Comparison of ENCODE assay signal across 15 cellular contexts in genomic region chr13:61664821-61665705, GRCh38.
DNase-seq lines count a peak whose midpoint lies in the region; ATAC-seq and TF ChIP-seq lines count a peak whose summit lies in the region.
"Had no signal": no experiment of that assay in that cellular context is flagged by ENCODE, and none has a peak within 500 bp of the region (broad histone marks: within the 10 kb centered on the region; RNA-seq: fewer than 3 reads in every experiment).

No MANE protein-coding gene starts in this region.

- no peaks in the 10 kb centered on the region for H3K27me3 Mint-ChIP-seq in stimulated activated naive CD8-positive, alpha-beta T cell treated with anti-CD3 and anti-CD28 coated beads, Interleukin-15, amount 100 ng/mL, for 72 hours
- H3K27me3 Mint-ChIP-seq: activated T-cell treated with anti-CD3 and anti-CD28 coated beads, Interleukin-2, amount 50 U/mL, for 24 hours; CD4-positive, CD25-positive, alpha-beta regulatory T cell had no signal

- no peaks in the 10 kb centered on the region for H3K27me3 ChIP-seq in Panc1 (ENCODE audit: control insufficient read depth, insufficient read depth, low read length)
- H3K27me3 ChIP-seq: heart left ventricle, testis had no signal

- peak overlapping the region in 1 of 2 donors; percentile 82 for H3K27ac Mint-ChIP-seq in stimulated activated naive CD8-positive, alpha-beta T cell treated with anti-CD3 and anti-CD28 coated beads, Interleukin-15, amount 100 ng/mL, for 72 hours
- H3K27ac Mint-ChIP-seq: activated T-cell treated with anti-CD3 and anti-CD28 coated beads, Interleukin-2, amount 50 U/mL, for 24 hours had no signal

- CTCF ChIA-PET in Panc1 (lab: Charles Lee) = no interaction called here

- H3K4me3 Mint-ChIP-seq in stimulated activated naive CD8-positive, alpha-beta T cell treated with anti-CD3 and anti-CD28 coated beads, Interleukin-15, amount 100 ng/mL, for 72 hours = no peak overlapping the region
- H3K4me3 Mint-ChIP-seq: activated T-cell treated with anti-CD3 and anti-CD28 coated beads, Interleukin-2, amount 50 U/mL, for 24 hours; CD4-positive, CD25-positive, alpha-beta regulatory T cell had no signal

- in situ Hi-C loops in Panc1 (cut with HindIII; ENCODE audit: low pct_unique_long_range_greater_than_20kb, low sequenced_read_pairs) = no loop called here

- intact Hi-C loops in Panc1 (cut with micrococcal nuclease; ENCODE audit: unreplicated experiment) = no loop called here

- TF ChIP-seq CTCF in Panc1 (IDR thresholded peaks at IDR 0.05) (no peak), retinal pigment epithelial cell (conservative IDR thresholded peaks at IDR 0.05; ENCODE audit: low read depth, low read length) (no peak)

- ATAC-seq in Panc1 (peak; percentile 97), HG02798 (IDR thresholded peaks at IDR 0.05; ENCODE audit: poor library complexity, unreplicated experiment) (no peak)
- ATAC-seq in stimulated activated naive CD8-positive, alpha-beta T cell treated with anti-CD3 and anti-CD28 coated beads, Interleukin-15, amount 100 ng/mL, for 72 hours = no peak
- ATAC-seq: heart left ventricle had no signal

- H3K4me1 ChIP-seq in Panc1 (ENCODE audit: control insufficient read depth, insufficient read depth, low read length) = 0 out of 2 replicates have a peak, but pooled peaks cover 3% of the 10 kb centered on the region
- H3K4me1 ChIP-seq: heart left ventricle, testis had no signal

- DNase-seq in HT-29 (ENCODE audit: low spot score) (peak; percentile 21), Panc1 (ENCODE audit: low read depth, low spot score) (peak; percentile 54), glomerular visceral epithelial cell (ENCODE audit: extremely low spot score) (peak; percentile 13), retinal pigment epithelial cell (ENCODE audit: low read depth) (peak; percentile 9), iPS-NIHi7 (ENCODE audit: extremely low spot score) (no peak), occipital lobe (lab: John Stamatoyannopoulos, UW) (no peak)
- DNase-seq in stimulated activated naive CD8-positive, alpha-beta T cell treated with anti-CD3 and anti-CD28 coated beads, Interleukin-15, amount 100 ng/mL, for 72 hours = no peak
- DNase-seq: activated CD4-positive, CD25-positive, alpha-beta regulatory T cell; activated T-cell treated with anti-CD3 and anti-CD28 coated beads, Interleukin-2, amount 50 U/mL, for 24 hours; CD4-positive, CD25-positive, alpha-beta regulatory T cell; NCI-H82; SW 1271; testis had no signal

- no peaks in the 10 kb centered on the region for H3K9me3 ChIP-seq in Panc1 (ENCODE audit: control insufficient read depth, insufficient read depth, low read depth, low read length)
- H3K9me3 ChIP-seq: testis had no signal

- peak overlapping the region; percentile 29; the same call in 1 of the 2 replicates for H3K27ac ChIP-seq in Panc1 (ENCODE audit: low read length)
- H3K27ac ChIP-seq: heart left ventricle, testis had no signal

- BruUV-seq in Panc1 (replicated peaks; lab: Mats Ljungman, UMichigan) = no TSS peak

- H3K36me3 ChIP-seq in Panc1 (ENCODE audit: control insufficient read depth, insufficient read depth, low read length) = no peaks in the 10 kb centered on the region
- H3K36me3 ChIP-seq: heart left ventricle had no signal

- H3K9me3 Mint-ChIP-seq in stimulated activated naive CD8-positive, alpha-beta T cell treated with anti-CD3 and anti-CD28 coated beads, Interleukin-15, amount 100 ng/mL, for 72 hours = peaks cover 4 to 19% of the 10 kb centered on the region in 2 donors

- H3K4me3 ChIP-seq in Panc1 (ENCODE audit: low read depth in 2 of 2, low read length in 2 of 2) (no peak overlapping the region), retinal pigment epithelial cell (ENCODE audit: low read length) (no peak overlapping the region)
- H3K4me3 ChIP-seq: heart left ventricle, testis had no signal

- POLR2A ChIA-PET in Panc1 (lab: Charles Lee) = interaction anchor here (0.7 kb wide), 1 partner anchor 76 kb away, joined by 3 read pairs; no protein-coding TSS in a partner anchor

- no peaks in the 10 kb centered on the region for H3K4me1 Mint-ChIP-seq in stimulated activated naive CD8-positive, alpha-beta T cell treated with anti-CD3 and anti-CD28 coated beads, Interleukin-15, amount 100 ng/mL, for 72 hours
- H3K4me1 Mint-ChIP-seq: CD4-positive, CD25-positive, alpha-beta regulatory T cell had no signal

Comparison
In these comparisons a context has a peak if more than half of its experiments do, and no peak if none do; other contexts are left out.
1. DNase-seq: peak in HT-29 (single experiment), Panc1 (single experiment), glomerular visceral epithelial cell (single experiment) and retinal pigment epithelial cell (single experiment); none in iPS-NIHi7 (single experiment), stimulated activated naive CD8-positive, alpha-beta T cell treated with anti-CD3 and anti-CD28 coated beads, Interleukin-15, amount 100 ng/mL, for 72 hours (0 of 2) and occipital lobe (single experiment).